Comparison of ENCODE assay signal across 16 cellular contexts in genomic region chr2:40455661-40456060, GRCh38. TPM values are rescaled to one million over a fixed set of nuclear protein-coding genes. Genes with fewer than 3 reads are reported as not detected.
DNase-seq lines count a peak whose midpoint lies in the region; ATAC-seq and TF ChIP-seq lines count a peak whose summit lies in the region.
"Had no signal": no experiment of that assay in that cellular context is flagged by ENCODE, and none has a peak within 500 bp of the region (broad histone marks: within the 10 kb centered on the region; RNA-seq: fewer than 3 reads in every experiment).

No MANE protein-coding gene starts in this region.

- H3K4me1 ChIP-seq in lower lobe of right lung, result peaks cover 14% of the 10 kb centered on the region

- peaks cover 48% of the 10 kb centered on the region for H3K4me1 Mint-ChIP-seq in HFFc6 (ENCODE audit: low read depth)

- no peaks in the 10 kb centered on the region for H3K27me3 ChIP-seq in lower lobe of right lung (ENCODE audit: low read depth)
- H3K27me3 ChIP-seq in dorsolateral prefrontal cortex, result peaks cover 0 to 6% (median 0%) of the 10 kb centered on the region in 45 donors

- H3K4me3 Mint-ChIP-seq in HFFc6, result no peak overlapping the region
- H3K4me3 Mint-ChIP-seq: activated T-helper 1 cell treated with anti-CD3 and anti-CD28 coated beads, Interleukin-12 subunit alpha, Interleukin-12 subunit beta, Interleukin-2, Interleukin-4 antibody, amounts not matched to agents 30 ng/mL and 10 ng/mL and 1 ng/mL, durations not matched to agents 14 hours and 24 hours and 36 hours; neural progenitor cell had no signal

- ATAC-seq in lower lobe of right lung, result peak; percentile 78 to 91
- ATAC-seq in HG02970 (IDR thresholded peaks at IDR 0.05; ENCODE audit: low FRiP score, unreplicated experiment), result no peak

- TF ChIP-seq POLR2A in erythroblast (IDR thresholded peaks at IDR 0.05; ENCODE audit: low read length), result no peak

- H3K27ac Mint-ChIP-seq in HFFc6, result peak overlapping the region; percentile 20; the same call in 1 of the 2 replicates
- H3K27ac Mint-ChIP-seq: activated T-helper 1 cell treated with anti-CD3 and anti-CD28 coated beads, Interleukin-12 subunit alpha, Interleukin-12 subunit beta, Interleukin-2, Interleukin-4 antibody, amounts not matched to agents 30 ng/mL and 10 ng/mL and 1 ng/mL, durations not matched to agents 14 hours and 24 hours and 36 hours; neural progenitor cell had no signal

- intact Hi-C loops in lower lobe of right lung (cut with DNase I), result no loop called here
- intact Hi-C loops in dorsolateral prefrontal cortex (cut with DNase I), result no loop called here

- peaks cover 6% of the 10 kb centered on the region; the same call in 1 of the 2 replicates for H3K36me3 Mint-ChIP-seq in HFFc6 (ENCODE audit: low read depth)
- H3K36me3 Mint-ChIP-seq: neural progenitor cell had no signal

- TF ChIP-seq CTCF in HFFc6 (IDR thresholded peaks at IDR 0.05), result no peak
- no peak for TF ChIP-seq CTCF in lower lobe of right lung (IDR thresholded peaks at IDR 0.05)
- TF ChIP-seq CTCF in dorsolateral prefrontal cortex (IDR thresholded peaks at IDR 0.05 in 54 of 56, conservative IDR thresholded peaks at IDR 0.05 in 2 of 56; ENCODE audit: low read depth in 1 of 56, partially characterized antibody in 56 of 56), result no peak

- in situ Hi-C loops in ACHN (cut with HindIII; ENCODE audit: low pct_ligation_motif_present, low pct_unique_long_range_greater_than_20kb, low sequenced_read_pairs), result no loop called here

- no peaks in the 10 kb centered on the region for H3K9me3 Mint-ChIP-seq in HFFc6
- H3K9me3 Mint-ChIP-seq: activated T-helper 1 cell treated with anti-CD3 and anti-CD28 coated beads, Interleukin-12 subunit alpha, Interleukin-12 subunit beta, Interleukin-2, Interleukin-4 antibody, amounts not matched to agents 30 ng/mL and 10 ng/mL and 1 ng/mL, durations not matched to agents 14 hours and 24 hours and 36 hours; neural progenitor cell had no signal

- DNase-seq in ACHN (peak; percentile 20), HFFc6 (peak; percentile 33), RPMI7951 (ENCODE audit: low read depth) (peak; percentile 42), lower lobe of right lung (peak; percentile 71), dorsolateral prefrontal cortex (no peak), erythroblast (lab: John Stamatoyannopoulos, UW) (no peak), AG08396 (ENCODE audit: low spot score) (no peak)
- DNase-seq: DMS 273 treated with DMSO at 0.1 percent for 48 hours, NCI-H1105, NCI-H226, RPMI8226, T1000 had no signal

- H3K4me3 ChIP-seq in lower lobe of right lung (no peak overlapping the region), dorsolateral prefrontal cortex (no peak overlapping the region)
- H3K4me3 ChIP-seq: neural progenitor cell, suprapubic skin had no signal

- peak overlapping the region; percentile 58 for H3K27ac ChIP-seq in lower lobe of right lung
- peak overlapping the region in 9 of 59 donors; percentile 3 to 67 (median 37) for H3K27ac ChIP-seq in dorsolateral prefrontal cortex
- H3K27ac ChIP-seq: neural progenitor cell, suprapubic skin had no signal

- no peaks in the 10 kb centered on the region for H3K36me3 ChIP-seq in lower lobe of right lung
- H3K36me3 ChIP-seq: neural progenitor cell, suprapubic skin had no signal

- no peaks in the 10 kb centered on the region for H3K9me3 ChIP-seq in lower lobe of right lung
- H3K9me3 ChIP-seq: suprapubic skin had no signal

- no peaks in the 10 kb centered on the region for H3K27me3 Mint-ChIP-seq in HFFc6 (ENCODE audit: insufficient read depth)

RNA-seq across cellular contexts. Expression of gene SLC8A1, which starts 3.8 kb away (rescaled TPM):
- total RNA-seq in HFFc6 (2021; fragmentation: NEBNext Ultra II Directional; extraction: Animal tissue kit (Norgen Biotek cat#: 25700)), result 10 to 100 TPM; 71.5 to 96.9 (median 92.2) TPM
- 6.4 and 8.5 TPM in 2 replicates for total RNA-seq in RPMI7951 (2014; rRNA removed; shearing (Covaris generic))
- total RNA-seq in lower lobe of right lung (58.5 TPM), dorsolateral prefrontal cortex (100 to 1,000 TPM in 118 of 120 experiments, 10 to 100 TPM in 2; 74.5 to 294 (median 219) TPM)

Comparison
In these comparisons a context has a peak if more than half of its experiments do, and no peak if none do; other contexts are left out.
1. DNase-seq: peak in ACHN (single experiment), HFFc6 (single experiment), RPMI7951 (single experiment) and lower lobe of right lung (single experiment); none in dorsolateral prefrontal cortex (0 of 10), erythroblast (0 of 2) and AG08396 (single experiment).